2 cellular contexts compared by ENCODE assay signal in the genomic region with DNA sequence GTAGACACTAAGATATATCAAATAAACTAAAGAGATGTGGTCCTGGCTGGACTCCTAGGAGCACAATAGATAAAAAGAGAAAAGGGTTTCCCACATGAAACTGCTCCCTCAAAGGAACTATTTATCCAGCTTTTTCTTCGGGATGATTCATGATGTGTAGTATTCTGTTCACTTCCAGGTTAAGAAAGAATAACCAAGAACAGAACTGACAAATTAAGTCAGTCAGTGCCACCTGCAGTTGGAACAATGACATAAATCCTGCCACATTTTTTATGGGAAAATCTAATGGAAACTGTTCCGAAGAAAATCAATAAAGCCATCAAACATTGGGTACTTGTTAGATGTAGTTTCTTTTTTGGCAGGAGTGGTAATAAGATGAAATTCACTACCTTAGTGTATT.
TF ChIP-seq lines count a peak whose summit lies in the region.

No MANE protein-coding gene starts in this region.

TF ChIP-seq in SK-N-SH, 30 proteins besides CTCF, POLR2A, EP300 and RAD21 (continued from another document):
- TF ChIP-seq, protein P1, sequence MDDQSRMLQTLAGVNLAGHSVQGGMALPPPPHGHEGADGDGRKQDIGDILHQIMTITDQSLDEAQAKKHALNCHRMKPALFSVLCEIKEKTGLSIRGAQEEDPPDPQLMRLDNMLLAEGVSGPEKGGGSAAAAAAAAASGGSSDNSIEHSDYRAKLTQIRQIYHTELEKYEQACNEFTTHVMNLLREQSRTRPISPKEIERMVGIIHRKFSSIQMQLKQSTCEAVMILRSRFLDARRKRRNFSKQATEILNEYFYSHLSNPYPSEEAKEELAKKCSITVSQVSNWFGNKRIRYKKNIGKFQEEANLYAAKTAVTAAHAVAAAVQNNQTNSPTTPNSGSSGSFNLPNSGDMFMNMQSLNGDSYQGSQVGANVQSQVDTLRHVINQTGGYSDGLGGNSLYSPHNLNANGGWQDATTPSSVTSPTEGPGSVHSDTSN (IDR thresholded peaks at IDR 0.05): no peak
- TF ChIP-seq NRF1 (IDR thresholded peaks at IDR 0.05; ENCODE audit: low read depth, low read length) (no peak), NFIC (IDR thresholded peaks at IDR 0.05; ENCODE audit: borderline replicate concordance) (no peak), MXI1 (IDR thresholded peaks at IDR 0.05; ENCODE audit: low read depth, low read length) (no peak), GATA2 (CRISPR knock-in tag; IDR thresholded peaks at IDR 0.05) (no peak), FOSL2 (IDR thresholded peaks at IDR 0.05; ENCODE audit: borderline replicate concordance, low read depth) (no peak), TAF1 (IDR thresholded peaks at IDR 0.05; ENCODE audit: borderline replicate concordance, low read depth, low read length) (no peak), ELF1 (IDR thresholded peaks at IDR 0.05) (no peak)
- TF ChIP-seq, protein P2, sequence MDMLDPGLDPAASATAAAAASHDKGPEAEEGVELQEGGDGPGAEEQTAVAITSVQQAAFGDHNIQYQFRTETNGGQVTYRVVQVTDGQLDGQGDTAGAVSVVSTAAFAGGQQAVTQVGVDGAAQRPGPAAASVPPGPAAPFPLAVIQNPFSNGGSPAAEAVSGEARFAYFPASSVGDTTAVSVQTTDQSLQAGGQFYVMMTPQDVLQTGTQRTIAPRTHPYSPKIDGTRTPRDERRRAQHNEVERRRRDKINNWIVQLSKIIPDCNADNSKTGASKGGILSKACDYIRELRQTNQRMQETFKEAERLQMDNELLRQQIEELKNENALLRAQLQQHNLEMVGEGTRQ (IDR thresholded peaks at IDR 0.05; ENCODE audit: borderline replicate concordance, low read depth, low read length): no peak
- TF ChIP-seq, protein P3, sequence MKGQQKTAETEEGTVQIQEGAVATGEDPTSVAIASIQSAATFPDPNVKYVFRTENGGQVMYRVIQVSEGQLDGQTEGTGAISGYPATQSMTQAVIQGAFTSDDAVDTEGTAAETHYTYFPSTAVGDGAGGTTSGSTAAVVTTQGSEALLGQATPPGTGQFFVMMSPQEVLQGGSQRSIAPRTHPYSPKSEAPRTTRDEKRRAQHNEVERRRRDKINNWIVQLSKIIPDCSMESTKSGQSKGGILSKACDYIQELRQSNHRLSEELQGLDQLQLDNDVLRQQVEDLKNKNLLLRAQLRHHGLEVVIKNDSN (IDR thresholded peaks at IDR 0.05; ENCODE audit: borderline replicate concordance, low read depth): no peak
- TF ChIP-seq, protein P4, sequence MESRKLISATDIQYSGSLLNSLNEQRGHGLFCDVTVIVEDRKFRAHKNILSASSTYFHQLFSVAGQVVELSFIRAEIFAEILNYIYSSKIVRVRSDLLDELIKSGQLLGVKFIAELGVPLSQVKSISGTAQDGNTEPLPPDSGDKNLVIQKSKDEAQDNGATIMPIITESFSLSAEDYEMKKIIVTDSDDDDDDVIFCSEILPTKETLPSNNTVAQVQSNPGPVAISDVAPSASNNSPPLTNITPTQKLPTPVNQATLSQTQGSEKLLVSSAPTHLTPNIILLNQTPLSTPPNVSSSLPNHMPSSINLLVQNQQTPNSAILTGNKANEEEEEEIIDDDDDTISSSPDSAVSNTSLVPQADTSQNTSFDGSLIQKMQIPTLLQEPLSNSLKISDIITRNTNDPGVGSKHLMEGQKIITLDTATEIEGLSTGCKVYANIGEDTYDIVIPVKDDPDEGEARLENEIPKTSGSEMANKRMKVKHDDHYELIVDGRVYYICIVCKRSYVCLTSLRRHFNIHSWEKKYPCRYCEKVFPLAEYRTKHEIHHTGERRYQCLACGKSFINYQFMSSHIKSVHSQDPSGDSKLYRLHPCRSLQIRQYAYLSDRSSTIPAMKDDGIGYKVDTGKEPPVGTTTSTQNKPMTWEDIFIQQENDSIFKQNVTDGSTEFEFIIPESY (IDR thresholded peaks at IDR 0.05; ENCODE audit: borderline replicate concordance, low read depth): no peak

TF ChIP-seq in SK-N-SH treated with all-trans-retinoic acid at 6 μM for 48 hours, 23 proteins besides CTCF, POLR2A, EP300 and RAD21:
- TF ChIP-seq, protein P5, sequence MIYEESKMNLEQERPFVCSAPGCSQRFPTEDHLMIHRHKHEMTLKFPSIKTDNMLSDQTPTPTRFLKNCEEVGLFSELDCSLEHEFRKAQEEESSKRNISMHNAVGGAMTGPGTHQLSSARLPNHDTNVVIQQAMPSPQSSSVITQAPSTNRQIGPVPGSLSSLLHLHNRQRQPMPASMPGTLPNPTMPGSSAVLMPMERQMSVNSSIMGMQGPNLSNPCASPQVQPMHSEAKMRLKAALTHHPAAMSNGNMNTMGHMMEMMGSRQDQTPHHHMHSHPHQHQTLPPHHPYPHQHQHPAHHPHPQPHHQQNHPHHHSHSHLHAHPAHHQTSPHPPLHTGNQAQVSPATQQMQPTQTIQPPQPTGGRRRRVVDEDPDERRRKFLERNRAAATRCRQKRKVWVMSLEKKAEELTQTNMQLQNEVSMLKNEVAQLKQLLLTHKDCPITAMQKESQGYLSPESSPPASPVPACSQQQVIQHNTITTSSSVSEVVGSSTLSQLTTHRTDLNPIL (CRISPR knock-in tag; IDR thresholded peaks at IDR 0.05; ENCODE audit: low read depth): no peak
- TF ChIP-seq, protein P6, sequence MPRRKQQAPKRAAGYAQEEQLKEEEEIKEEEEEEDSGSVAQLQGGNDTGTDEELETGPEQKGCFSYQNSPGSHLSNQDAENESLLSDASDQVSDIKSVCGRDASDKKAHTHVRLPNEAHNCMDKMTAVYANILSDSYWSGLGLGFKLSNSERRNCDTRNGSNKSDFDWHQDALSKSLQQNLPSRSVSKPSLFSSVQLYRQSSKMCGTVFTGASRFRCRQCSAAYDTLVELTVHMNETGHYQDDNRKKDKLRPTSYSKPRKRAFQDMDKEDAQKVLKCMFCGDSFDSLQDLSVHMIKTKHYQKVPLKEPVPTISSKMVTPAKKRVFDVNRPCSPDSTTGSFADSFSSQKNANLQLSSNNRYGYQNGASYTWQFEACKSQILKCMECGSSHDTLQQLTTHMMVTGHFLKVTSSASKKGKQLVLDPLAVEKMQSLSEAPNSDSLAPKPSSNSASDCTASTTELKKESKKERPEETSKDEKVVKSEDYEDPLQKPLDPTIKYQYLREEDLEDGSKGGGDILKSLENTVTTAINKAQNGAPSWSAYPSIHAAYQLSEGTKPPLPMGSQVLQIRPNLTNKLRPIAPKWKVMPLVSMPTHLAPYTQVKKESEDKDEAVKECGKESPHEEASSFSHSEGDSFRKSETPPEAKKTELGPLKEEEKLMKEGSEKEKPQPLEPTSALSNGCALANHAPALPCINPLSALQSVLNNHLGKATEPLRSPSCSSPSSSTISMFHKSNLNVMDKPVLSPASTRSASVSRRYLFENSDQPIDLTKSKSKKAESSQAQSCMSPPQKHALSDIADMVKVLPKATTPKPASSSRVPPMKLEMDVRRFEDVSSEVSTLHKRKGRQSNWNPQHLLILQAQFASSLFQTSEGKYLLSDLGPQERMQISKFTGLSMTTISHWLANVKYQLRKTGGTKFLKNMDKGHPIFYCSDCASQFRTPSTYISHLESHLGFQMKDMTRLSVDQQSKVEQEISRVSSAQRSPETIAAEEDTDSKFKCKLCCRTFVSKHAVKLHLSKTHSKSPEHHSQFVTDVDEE (CRISPR knock-in tag; IDR thresholded peaks at IDR 0.05): no peak
- TF ChIP-seq, protein P7, sequence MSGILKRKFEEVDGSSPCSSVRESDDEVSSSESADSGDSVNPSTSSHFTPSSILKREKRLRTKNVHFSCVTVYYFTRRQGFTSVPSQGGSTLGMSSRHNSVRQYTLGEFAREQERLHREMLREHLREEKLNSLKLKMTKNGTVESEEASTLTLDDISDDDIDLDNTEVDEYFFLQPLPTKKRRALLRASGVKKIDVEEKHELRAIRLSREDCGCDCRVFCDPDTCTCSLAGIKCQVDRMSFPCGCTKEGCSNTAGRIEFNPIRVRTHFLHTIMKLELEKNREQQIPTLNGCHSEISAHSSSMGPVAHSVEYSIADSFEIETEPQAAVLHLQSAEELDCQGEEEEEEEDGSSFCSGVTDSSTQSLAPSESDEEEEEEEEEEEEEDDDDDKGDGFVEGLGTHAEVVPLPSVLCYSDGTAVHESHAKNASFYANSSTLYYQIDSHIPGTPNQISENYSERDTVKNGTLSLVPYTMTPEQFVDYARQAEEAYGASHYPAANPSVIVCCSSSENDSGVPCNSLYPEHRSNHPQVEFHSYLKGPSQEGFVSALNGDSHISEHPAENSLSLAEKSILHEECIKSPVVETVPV (CRISPR knock-in tag; IDR thresholded peaks at IDR 0.05): no peak
- TF ChIP-seq, protein P8, sequence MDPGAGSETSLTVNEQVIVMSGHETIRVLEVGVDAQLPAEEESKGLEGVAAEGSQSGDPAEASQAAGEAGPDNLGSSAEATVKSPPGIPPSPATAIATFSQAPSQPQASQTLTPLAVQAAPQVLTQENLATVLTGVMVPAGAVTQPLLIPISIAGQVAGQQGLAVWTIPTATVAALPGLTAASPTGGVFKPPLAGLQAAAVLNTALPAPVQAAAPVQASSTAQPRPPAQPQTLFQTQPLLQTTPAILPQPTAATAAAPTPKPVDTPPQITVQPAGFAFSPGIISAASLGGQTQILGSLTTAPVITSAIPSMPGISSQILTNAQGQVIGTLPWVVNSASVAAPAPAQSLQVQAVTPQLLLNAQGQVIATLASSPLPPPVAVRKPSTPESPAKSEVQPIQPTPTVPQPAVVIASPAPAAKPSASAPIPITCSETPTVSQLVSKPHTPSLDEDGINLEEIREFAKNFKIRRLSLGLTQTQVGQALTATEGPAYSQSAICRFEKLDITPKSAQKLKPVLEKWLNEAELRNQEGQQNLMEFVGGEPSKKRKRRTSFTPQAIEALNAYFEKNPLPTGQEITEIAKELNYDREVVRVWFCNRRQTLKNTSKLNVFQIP (CRISPR knock-in tag; IDR thresholded peaks at IDR 0.05; ENCODE audit: borderline replicate concordance, low read depth): no peak
- no peak for TF ChIP-seq TOX (CRISPR knock-in tag; IDR thresholded peaks at IDR 0.05; ENCODE audit: borderline replicate concordance)
- TF ChIP-seq ZC3H10 (CRISPR knock-in tag; IDR thresholded peaks at IDR 0.05): no peak
- no peak for TF ChIP-seq ESRRG (CRISPR knock-in tag; IDR thresholded peaks at IDR 0.05)
- TF ChIP-seq PPARA (CRISPR knock-in tag; IDR thresholded peaks at IDR 0.05; ENCODE audit: borderline replicate concordance): no peak
- no peak for TF ChIP-seq SNAI2 (CRISPR knock-in tag; IDR thresholded peaks at IDR 0.05)
- TF ChIP-seq ZNF8 (CRISPR knock-in tag; IDR thresholded peaks at IDR 0.05): no peak
- no peak for TF ChIP-seq OSR1 (CRISPR knock-in tag; IDR thresholded peaks at IDR 0.05)
- TF ChIP-seq, protein P9, sequence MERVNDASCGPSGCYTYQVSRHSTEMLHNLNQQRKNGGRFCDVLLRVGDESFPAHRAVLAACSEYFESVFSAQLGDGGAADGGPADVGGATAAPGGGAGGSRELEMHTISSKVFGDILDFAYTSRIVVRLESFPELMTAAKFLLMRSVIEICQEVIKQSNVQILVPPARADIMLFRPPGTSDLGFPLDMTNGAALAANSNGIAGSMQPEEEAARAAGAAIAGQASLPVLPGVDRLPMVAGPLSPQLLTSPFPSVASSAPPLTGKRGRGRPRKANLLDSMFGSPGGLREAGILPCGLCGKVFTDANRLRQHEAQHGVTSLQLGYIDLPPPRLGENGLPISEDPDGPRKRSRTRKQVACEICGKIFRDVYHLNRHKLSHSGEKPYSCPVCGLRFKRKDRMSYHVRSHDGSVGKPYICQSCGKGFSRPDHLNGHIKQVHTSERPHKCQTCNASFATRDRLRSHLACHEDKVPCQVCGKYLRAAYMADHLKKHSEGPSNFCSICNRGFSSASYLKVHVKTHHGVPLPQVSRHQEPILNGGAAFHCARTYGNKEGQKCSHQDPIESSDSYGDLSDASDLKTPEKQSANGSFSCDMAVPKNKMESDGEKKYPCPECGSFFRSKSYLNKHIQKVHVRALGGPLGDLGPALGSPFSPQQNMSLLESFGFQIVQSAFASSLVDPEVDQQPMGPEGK (CRISPR knock-in tag; IDR thresholded peaks at IDR 0.05; ENCODE audit: borderline replicate concordance): no peak
- TF ChIP-seq ZNF565 (CRISPR knock-in tag; conservative IDR thresholded peaks at IDR 0.05; ENCODE audit: low read depth): no peak
- TF ChIP-seq TCF4 (CRISPR knock-in tag; IDR thresholded peaks at IDR 0.05; ENCODE audit: borderline replicate concordance): no peak
- no peak for TF ChIP-seq CSDC2 (CRISPR knock-in tag; IDR thresholded peaks at IDR 0.05)
TF ChIP-seq in SK-N-SH treated with all-trans-retinoic acid at 6 μM for 48 hours: peak in this region for 0.
